In genomic region chr14:34678735-34679134, GRCh38 we compare ENCODE assay signal across 1 cellular context.
TF ChIP-seq lines count a peak whose summit lies in the region.

No MANE protein-coding gene starts in this region.

TF ChIP-seq in HepG2, 621 proteins besides CTCF, POLR2A, EP300 and RAD21:
- no peak for TF ChIP-seq FOXO4 (CRISPR knock-in tag; conservative IDR thresholded peaks at IDR 0.05)
- TF ChIP-seq, protein P1, sequence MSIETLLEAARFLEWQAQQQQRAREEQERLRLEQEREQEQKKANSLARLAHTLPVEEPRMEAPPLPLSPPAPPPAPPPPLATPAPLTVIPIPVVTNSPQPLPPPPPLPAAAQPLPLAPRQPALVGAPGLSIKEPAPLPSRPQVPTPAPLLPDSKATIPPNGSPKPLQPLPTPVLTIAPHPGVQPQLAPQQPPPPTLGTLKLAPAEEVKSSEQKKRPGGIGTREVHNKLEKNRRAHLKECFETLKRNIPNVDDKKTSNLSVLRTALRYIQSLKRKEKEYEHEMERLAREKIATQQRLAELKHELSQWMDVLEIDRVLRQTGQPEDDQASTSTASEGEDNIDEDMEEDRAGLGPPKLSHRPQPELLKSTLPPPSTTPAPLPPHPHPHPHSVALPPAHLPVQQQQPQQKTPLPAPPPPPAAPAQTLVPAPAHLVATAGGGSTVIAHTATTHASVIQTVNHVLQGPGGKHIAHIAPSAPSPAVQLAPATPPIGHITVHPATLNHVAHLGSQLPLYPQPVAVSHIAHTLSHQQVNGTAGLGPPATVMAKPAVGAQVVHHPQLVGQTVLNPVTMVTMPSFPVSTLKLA (IDR thresholded peaks at IDR 0.05): peak; percentile 92
